In the genomic region with DNA sequence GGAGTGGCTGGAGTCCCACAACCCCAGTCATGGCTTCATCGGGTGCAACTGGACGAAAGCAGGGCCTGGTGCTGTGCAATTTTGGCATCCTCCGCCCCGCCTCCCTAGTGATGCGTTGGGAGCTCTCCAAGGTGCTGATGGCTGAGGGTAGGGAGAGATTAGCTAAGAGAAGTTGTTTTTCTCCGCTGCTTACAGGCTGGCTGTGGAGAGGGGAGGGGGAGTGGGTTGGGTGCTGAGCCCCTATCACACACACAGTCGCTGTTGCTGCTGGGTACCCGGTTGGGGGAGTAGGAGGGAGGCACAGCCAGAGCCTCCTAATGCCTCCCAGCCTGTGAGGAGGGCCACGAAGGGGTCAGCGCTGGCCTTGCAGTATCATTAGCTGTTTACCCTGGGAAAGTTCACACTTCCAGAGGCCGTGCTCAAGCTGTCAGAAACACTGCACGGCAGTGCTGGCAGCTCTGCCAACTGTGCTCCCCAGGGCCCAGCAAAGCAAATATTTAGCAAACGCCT, we compare ENCODE assay signal across 8 cellular contexts.
A peak's percentile ranks its signal among the peaks of the same experiment; 100 is the strongest.
DNase-seq lines count a peak whose midpoint lies in the region; ATAC-seq, FAIRE-seq and TF ChIP-seq lines count a peak whose summit lies in the region.

No MANE protein-coding gene starts in this region.

- no peak for TF ChIP-seq CTCF in D721Med (IDR thresholded peaks at IDR 0.05; ENCODE audit: insufficient read depth, missing control alignments)

- H3K4me3 Mint-ChIP-seq in activated naive CD8-positive, alpha-beta T cell treated with anti-CD3 and anti-CD28 coated beads, Interleukin-2, amount 50 U/mL, for 24 hours = no peak overlapping the region

- peaks cover 10% of the 10 kb centered on the region for H3K27me3 Mint-ChIP-seq in activated naive CD8-positive, alpha-beta T cell treated with anti-CD3 and anti-CD28 coated beads, Interleukin-2, amount 50 U/mL, for 24 hours

- H3K9me3 Mint-ChIP-seq in activated naive CD8-positive, alpha-beta T cell treated with anti-CD3 and anti-CD28 coated beads, Interleukin-2, amount 50 U/mL, for 24 hours = no peaks in the 10 kb centered on the region

- no peak overlapping the region for H3K27ac Mint-ChIP-seq in activated naive CD8-positive, alpha-beta T cell treated with anti-CD3 and anti-CD28 coated beads, Interleukin-2, amount 50 U/mL, for 24 hours

- no peak for ATAC-seq in activated naive CD8-positive, alpha-beta T cell treated with anti-CD3 and anti-CD28 coated beads, Interleukin-2, amount 50 U/mL, for 24 hours

- H3K4me1 Mint-ChIP-seq in activated naive CD8-positive, alpha-beta T cell treated with anti-CD3 and anti-CD28 coated beads, Interleukin-2, amount 50 U/mL, for 24 hours = no peaks in the 10 kb centered on the region

- H3K36me3 Mint-ChIP-seq in activated naive CD8-positive, alpha-beta T cell treated with anti-CD3 and anti-CD28 coated beads, Interleukin-2, amount 50 U/mL, for 24 hours (ENCODE audit: low read depth) = no peaks in the 10 kb centered on the region

- DNase-seq in NCI-H82 (lab: John Stamatoyannopoulos, UW) (peak; percentile 72), NCI-H82 treated with DMSO at 0.1 percent for 48 hours (lab: John Stamatoyannopoulos, UW; ENCODE audit: unreplicated experiment) (no peak), NCI-H446 treated with DMSO at 0.1 percent for 48 hours (lab: John Stamatoyannopoulos, UW) (peak; percentile 26), iPS-NIHi7 (ENCODE audit: extremely low spot score) (peak; percentile 89), D721Med (ENCODE audit: insufficient read length, low spot score) (no peak), H4 (ENCODE audit: low spot score) (no peak)
- DNase-seq in activated naive CD8-positive, alpha-beta T cell treated with anti-CD3 and anti-CD28 coated beads, Interleukin-2, amount 50 U/mL, for 24 hours = peak; percentile 45
- peak; percentile 4 for DNase-seq in stimulated activated CD8-positive, alpha-beta memory T cell treated with anti-CD3 and anti-CD28 coated beads, Interleukin-15, amount 100 ng/mL, for 48 hours (ENCODE audit: low read depth in 2 of 2)

- FAIRE-seq in D721Med (lab: Jason Lieb, UNC) = no peak

Comparison
In these comparisons a context has a peak if more than half of its experiments do, and no peak if none do; other contexts are left out.
1. DNase-seq: peak in NCI-H82 (single experiment), NCI-H446 treated with DMSO at 0.1 percent for 48 hours (single experiment), activated naive CD8-positive, alpha-beta T cell treated with anti-CD3 and anti-CD28 coated beads, Interleukin-2, amount 50 U/mL, for 24 hours (single experiment), iPS-NIHi7 (single experiment) and stimulated activated CD8-positive, alpha-beta memory T cell treated with anti-CD3 and anti-CD28 coated beads, Interleukin-15, amount 100 ng/mL, for 48 hours (2 of 2); none in NCI-H82 treated with DMSO at 0.1 percent for 48 hours (single experiment), D721Med (single experiment) and H4 (single experiment).